Comparison of ENCODE assay signal across 12 cellular contexts in genomic region chr12:131046813-131047788, GRCh38.
A peak's percentile ranks its signal among the peaks of the same experiment; 100 is the strongest.
DNase-seq lines count a peak whose midpoint lies in the region; ATAC-seq and TF ChIP-seq lines count a peak whose summit lies in the region.
"Had no signal": no experiment of that assay in that cellular context is flagged by ENCODE, and none has a peak within 500 bp of the region (broad histone marks: within the 10 kb centered on the region; RNA-seq: fewer than 3 reads in every experiment).

No MANE protein-coding gene starts in this region.

- H3K9me2 ChIP-seq in OCI-LY7 (ENCODE audit: insufficient read depth, low read length): no peaks in the 10 kb centered on the region

- no peak for TF ChIP-seq POLR2A in testis (IDR thresholded peaks at IDR 0.05)

- H3K4me3 ChIP-seq in OCI-LY7 (ENCODE audit: low read depth, low read length, poor library complexity, severe bottlenecking) (no peak overlapping the region), testis (no peak overlapping the region)
- H3K4me3 ChIP-seq: thyroid gland had no signal

- H3K4me1 ChIP-seq in OCI-LY7 (ENCODE audit: insufficient read depth, low read length, poor library complexity, severe bottlenecking) (peaks cover 11% of the 10 kb centered on the region), testis (peaks cover 10% of the 10 kb centered on the region)
- H3K4me1 ChIP-seq: thyroid gland had no signal

- H3K9me3 ChIP-seq in OCI-LY7 (ENCODE audit: low read length) (no peaks in the 10 kb centered on the region), testis (no peaks in the 10 kb centered on the region)
- H3K9me3 ChIP-seq: thyroid gland had no signal

- no peak overlapping the region for H3K27ac Mint-ChIP-seq in activated CD4-positive, alpha-beta T cell treated with anti-CD3 and anti-CD28 coated beads for 36 hours
- no peak overlapping the region for H3K27ac Mint-ChIP-seq in activated CD4-positive, alpha-beta T cell treated with anti-CD3 and anti-CD28 coated beads, Interleukin-2, amount 10 ng/mL, durations not matched to agents 7 days and 5 days
- no peak overlapping the region for H3K27ac Mint-ChIP-seq in stimulated activated effector memory CD8-positive, alpha-beta T cell treated with anti-CD3 and anti-CD28 coated beads, Interleukin-12 subunit alpha, Interleukin-12 subunit beta, amount 100 ng/mL, for 72 hours

- no peaks in the 10 kb centered on the region for H3K79me2 ChIP-seq in OCI-LY7 (ENCODE audit: insufficient read depth, low read depth, low read length)

- DNase-seq in activated CD4-positive, alpha-beta T cell treated with anti-CD3 and anti-CD28 coated beads for 36 hours: peak; percentile 39
- no peak for DNase-seq in activated CD4-positive, alpha-beta T cell treated with anti-CD3 and anti-CD28 coated beads, Interleukin-2, amount 10 ng/mL, durations not matched to agents 7 days and 5 days
- DNase-seq in OCI-LY7 (ENCODE audit: low spot score) (peak; percentile 40), Right ventricle myocardium superior (peak; percentile 78), testis (no peak)
- DNase-seq in stimulated activated effector memory CD8-positive, alpha-beta T cell treated with anti-CD3 and anti-CD28 coated beads, Interleukin-12 subunit alpha, Interleukin-12 subunit beta, amount 100 ng/mL, for 72 hours (ENCODE audit: low spot score in 2 of 2): no peak
- no peak for DNase-seq in stimulated activated CD4-positive, alpha-beta T cell treated with anti-CD3 and anti-CD28 coated beads, Interleukin-4, amount 100 ng/mL, for 1 hour
- DNase-seq: ACHN, NCI-H1930 had no signal

- H3K36me3 ChIP-seq in OCI-LY7 (ENCODE audit: insufficient read depth, low read length) (no peaks in the 10 kb centered on the region), testis (ENCODE audit: low read depth, missing control alignments) (no peaks in the 10 kb centered on the region)
- H3K36me3 ChIP-seq: thyroid gland had no signal

- no peak overlapping the region for H2AFZ ChIP-seq in OCI-LY7 (ENCODE audit: low read length)

- H3K36me3 Mint-ChIP-seq in activated CD4-positive, alpha-beta T cell treated with anti-CD3 and anti-CD28 coated beads for 36 hours (ENCODE audit: low read depth): no peaks in the 10 kb centered on the region
- H3K36me3 Mint-ChIP-seq in activated CD4-positive, alpha-beta T cell treated with anti-CD3 and anti-CD28 coated beads, Interleukin-2, amount 10 ng/mL, durations not matched to agents 7 days and 5 days (ENCODE audit: low read depth): no peaks in the 10 kb centered on the region
- H3K36me3 Mint-ChIP-seq in stimulated activated effector memory CD8-positive, alpha-beta T cell treated with anti-CD3 and anti-CD28 coated beads, Interleukin-12 subunit alpha, Interleukin-12 subunit beta, amount 100 ng/mL, for 72 hours: no peaks in the 10 kb centered on the region
- H3K36me3 Mint-ChIP-seq: brain had no signal

- intact Hi-C loops in activated CD4-positive, alpha-beta T cell treated with anti-CD3 and anti-CD28 coated beads for 36 hours (cut with DNase I, micrococcal nuclease): no loop called here
- intact Hi-C loops in OCI-LY7 (cut with micrococcal nuclease; ENCODE audit: unreplicated experiment) (no loop called here), Right ventricle myocardium superior (cut with DNase I) (no loop called here), testis (cut with DNase I; ENCODE audit: low total_unique reads) (no loop called here)

- H3K4me2 ChIP-seq in OCI-LY7 (ENCODE audit: low read length): no peak overlapping the region

- TF ChIP-seq CTCF in OCI-LY7 (conservative IDR thresholded peaks at IDR 0.05; ENCODE audit: low read length): peak; percentile 51; the same call in 1 of the 2 replicates
- TF ChIP-seq CTCF in testis (IDR thresholded peaks at IDR 0.05): no peak

- H3K4me3 Mint-ChIP-seq in activated CD4-positive, alpha-beta T cell treated with anti-CD3 and anti-CD28 coated beads for 36 hours: no peak overlapping the region
- no peak overlapping the region for H3K4me3 Mint-ChIP-seq in activated CD4-positive, alpha-beta T cell treated with anti-CD3 and anti-CD28 coated beads, Interleukin-2, amount 10 ng/mL, durations not matched to agents 7 days and 5 days
- no peak overlapping the region for H3K4me3 Mint-ChIP-seq in stimulated activated effector memory CD8-positive, alpha-beta T cell treated with anti-CD3 and anti-CD28 coated beads, Interleukin-12 subunit alpha, Interleukin-12 subunit beta, amount 100 ng/mL, for 72 hours
- H3K4me3 Mint-ChIP-seq: brain had no signal

- WGBS in testis, 2 donors: 71 to 81% methylated on average over 15 to 19 of the region's 19 CpGs

- H3K9me3 Mint-ChIP-seq in activated CD4-positive, alpha-beta T cell treated with anti-CD3 and anti-CD28 coated beads for 36 hours (ENCODE audit: low read depth): no peaks in the 10 kb centered on the region
- no peaks in the 10 kb centered on the region for H3K9me3 Mint-ChIP-seq in activated CD4-positive, alpha-beta T cell treated with anti-CD3 and anti-CD28 coated beads, Interleukin-2, amount 10 ng/mL, durations not matched to agents 7 days and 5 days
- H3K9me3 Mint-ChIP-seq in stimulated activated effector memory CD8-positive, alpha-beta T cell treated with anti-CD3 and anti-CD28 coated beads, Interleukin-12 subunit alpha, Interleukin-12 subunit beta, amount 100 ng/mL, for 72 hours: no peaks in the 10 kb centered on the region
- H3K9me3 Mint-ChIP-seq: brain had no signal

- no peaks in the 10 kb centered on the region for H3K4me1 Mint-ChIP-seq in activated CD4-positive, alpha-beta T cell treated with anti-CD3 and anti-CD28 coated beads for 36 hours
- H3K4me1 Mint-ChIP-seq in activated CD4-positive, alpha-beta T cell treated with anti-CD3 and anti-CD28 coated beads, Interleukin-2, amount 10 ng/mL, durations not matched to agents 7 days and 5 days: no peaks in the 10 kb centered on the region
- peaks cover 6% of the 10 kb centered on the region for H3K4me1 Mint-ChIP-seq in stimulated activated effector memory CD8-positive, alpha-beta T cell treated with anti-CD3 and anti-CD28 coated beads, Interleukin-12 subunit alpha, Interleukin-12 subunit beta, amount 100 ng/mL, for 72 hours

- H3K27me3 ChIP-seq in testis: no peaks in the 10 kb centered on the region
- H3K27me3 ChIP-seq: thyroid gland had no signal

- CTCF ChIA-PET in activated CD4-positive, alpha-beta T cell treated with anti-CD3 and anti-CD28 coated beads for 36 hours (lab: Charles Lee): interaction anchor here (1.1 kb wide), 1 partner anchor 220 kb away, joined by 3 read pairs; no protein-coding TSS in a partner anchor
- CTCF ChIA-PET in activated CD4-positive, alpha-beta T cell treated with anti-CD3 and anti-CD28 coated beads, Interleukin-2, amount 10 ng/mL, durations not matched to agents 7 days and 5 days (lab: Charles Lee): no interaction called here
- CTCF ChIA-PET in OCI-LY7 (lab: Charles Lee; ENCODE audit: unreplicated experiment): no interaction called here

- BruUV-seq in OCI-LY7 (replicated peaks; lab: Mats Ljungman, UMichigan): no TSS peak

- H3K27ac ChIP-seq in OCI-LY7 (ENCODE audit: low read depth, low read length, poor library complexity, severe bottlenecking) (no peak overlapping the region), testis (no peak overlapping the region)

- ATAC-seq in activated CD4-positive, alpha-beta T cell treated with anti-CD3 and anti-CD28 coated beads for 36 hours: peak; percentile 57
- ATAC-seq in Right ventricle myocardium superior (ENCODE audit: poor library complexity) (peak; percentile 50), HG02852 (IDR thresholded peaks at IDR 0.05; ENCODE audit: unreplicated experiment) (no peak)
- ATAC-seq in stimulated activated effector memory CD8-positive, alpha-beta T cell treated with anti-CD3 and anti-CD28 coated beads, Interleukin-12 subunit alpha, Interleukin-12 subunit beta, amount 100 ng/mL, for 72 hours: peak; percentile 73

- POLR2A ChIA-PET in activated CD4-positive, alpha-beta T cell treated with anti-CD3 and anti-CD28 coated beads for 36 hours (lab: Charles Lee): no interaction called here
- POLR2A ChIA-PET in activated CD4-positive, alpha-beta T cell treated with anti-CD3 and anti-CD28 coated beads, Interleukin-2, amount 10 ng/mL, durations not matched to agents 7 days and 5 days (lab: Charles Lee): no interaction called here
- POLR2A ChIA-PET in OCI-LY7 (lab: Charles Lee): no interaction called here

- no peaks in the 10 kb centered on the region for H4K20me1 ChIP-seq in OCI-LY7 (ENCODE audit: insufficient read depth, low read length)

- peaks cover 2% of the 10 kb centered on the region for H3K27me3 Mint-ChIP-seq in activated CD4-positive, alpha-beta T cell treated with anti-CD3 and anti-CD28 coated beads for 36 hours
- no peaks in the 10 kb centered on the region for H3K27me3 Mint-ChIP-seq in activated CD4-positive, alpha-beta T cell treated with anti-CD3 and anti-CD28 coated beads, Interleukin-2, amount 10 ng/mL, durations not matched to agents 7 days and 5 days

Comparison
In these comparisons a context has a peak if more than half of its experiments do, and no peak if none do; other contexts are left out.
1. DNase-seq: peak in activated CD4-positive, alpha-beta T cell treated with anti-CD3 and anti-CD28 coated beads for 36 hours (single experiment), OCI-LY7 (single experiment) and Right ventricle myocardium superior (single experiment); none in activated CD4-positive, alpha-beta T cell treated with anti-CD3 and anti-CD28 coated beads, Interleukin-2, amount 10 ng/mL, durations not matched to agents 7 days and 5 days (single experiment), stimulated activated effector memory CD8-positive, alpha-beta T cell treated with anti-CD3 and anti-CD28 coated beads, Interleukin-12 subunit alpha, Interleukin-12 subunit beta, amount 100 ng/mL, for 72 hours (0 of 2), stimulated activated CD4-positive, alpha-beta T cell treated with anti-CD3 and anti-CD28 coated beads, Interleukin-4, amount 100 ng/mL, for 1 hour (single experiment) and testis (single experiment).